1 cellular context compared by ENCODE assay signal in the genomic region with DNA sequence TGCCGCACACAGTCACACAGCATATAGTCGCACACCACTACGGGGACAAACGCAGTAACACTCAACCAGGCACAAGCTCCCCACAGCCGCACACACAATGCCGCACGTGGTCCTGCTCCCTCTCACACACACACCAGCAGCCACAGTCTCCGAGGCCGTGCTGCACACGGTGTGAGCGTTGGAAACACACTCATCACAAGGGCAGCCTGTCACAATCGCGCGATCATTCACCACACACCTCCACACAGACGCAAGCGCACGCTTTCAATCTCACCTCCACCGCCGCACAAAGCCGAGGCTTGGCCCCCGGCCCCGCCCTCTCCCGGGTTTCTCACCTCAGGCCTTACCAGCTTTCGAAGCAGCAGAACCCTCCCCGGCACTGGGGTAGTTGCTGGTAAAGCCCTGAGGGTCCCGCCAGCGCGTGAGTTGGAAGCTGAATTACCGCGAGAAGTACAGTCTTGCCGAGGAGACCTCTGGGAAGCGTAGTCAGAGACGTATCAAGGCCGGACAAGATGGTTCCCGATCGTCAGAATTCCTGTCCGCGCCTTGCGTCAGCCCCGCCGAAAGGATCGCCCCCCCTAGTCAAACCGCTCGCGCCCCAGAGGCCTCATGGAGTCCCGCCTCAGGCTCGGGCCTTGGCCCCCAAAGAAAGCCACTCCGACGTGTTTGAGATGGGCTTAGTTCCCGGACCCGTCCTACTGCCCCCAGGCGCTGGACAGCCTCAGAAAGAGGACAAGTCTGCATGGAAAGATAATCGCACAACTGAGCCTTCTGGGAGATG.
A peak's percentile ranks its signal among the peaks of the same experiment; 100 is the strongest.
TF ChIP-seq lines count a peak whose summit lies in the region.

A gene (minus strand): TSS at position 423 of the 781 bp plus-strand sequence. CDS start 13,004 bp downstream, outside the sequence.

TF ChIP-seq in K562, 482 proteins besides CTCF, POLR2A, EP300 and RAD21 (continued from another document and continues in another):
- TF ChIP-seq, protein P1, sequence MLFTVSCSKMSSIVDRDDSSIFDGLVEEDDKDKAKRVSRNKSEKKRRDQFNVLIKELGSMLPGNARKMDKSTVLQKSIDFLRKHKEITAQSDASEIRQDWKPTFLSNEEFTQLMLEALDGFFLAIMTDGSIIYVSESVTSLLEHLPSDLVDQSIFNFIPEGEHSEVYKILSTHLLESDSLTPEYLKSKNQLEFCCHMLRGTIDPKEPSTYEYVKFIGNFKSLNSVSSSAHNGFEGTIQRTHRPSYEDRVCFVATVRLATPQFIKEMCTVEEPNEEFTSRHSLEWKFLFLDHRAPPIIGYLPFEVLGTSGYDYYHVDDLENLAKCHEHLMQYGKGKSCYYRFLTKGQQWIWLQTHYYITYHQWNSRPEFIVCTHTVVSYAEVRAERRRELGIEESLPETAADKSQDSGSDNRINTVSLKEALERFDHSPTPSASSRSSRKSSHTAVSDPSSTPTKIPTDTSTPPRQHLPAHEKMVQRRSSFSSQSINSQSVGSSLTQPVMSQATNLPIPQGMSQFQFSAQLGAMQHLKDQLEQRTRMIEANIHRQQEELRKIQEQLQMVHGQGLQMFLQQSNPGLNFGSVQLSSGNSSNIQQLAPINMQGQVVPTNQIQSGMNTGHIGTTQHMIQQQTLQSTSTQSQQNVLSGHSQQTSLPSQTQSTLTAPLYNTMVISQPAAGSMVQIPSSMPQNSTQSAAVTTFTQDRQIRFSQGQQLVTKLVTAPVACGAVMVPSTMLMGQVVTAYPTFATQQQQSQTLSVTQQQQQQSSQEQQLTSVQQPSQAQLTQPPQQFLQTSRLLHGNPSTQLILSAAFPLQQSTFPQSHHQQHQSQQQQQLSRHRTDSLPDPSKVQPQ (CRISPR knock-in tag; IDR thresholded peaks at IDR 0.05; ENCODE audit: borderline replicate concordance) = no peak
- TF ChIP-seq ZNF174 (CRISPR knock-in tag; IDR thresholded peaks at IDR 0.05) (no peak), ZNF830 (CRISPR knock-in tag; IDR thresholded peaks at IDR 0.05) (no peak), KLF13 (tag; IDR thresholded peaks at IDR 0.05; ENCODE audit: borderline replicate concordance, low read depth) (0 out of 2 replicates have a peak, but pooled peaks have one; percentile 5), CC2D1A (IDR thresholded peaks at IDR 0.05) (0 out of 2 replicates have a peak, but pooled peaks have one; percentile 7), NONO (IDR thresholded peaks at IDR 0.05; ENCODE audit: low read depth in 2 of 2, low read length in 1 of 2) (no peak), NBN (IDR thresholded peaks at IDR 0.05; ENCODE audit: low read depth) (no peak), SMARCB1 (IDR thresholded peaks at IDR 0.05; ENCODE audit: insufficient read length, low read depth) (no peak), POLR2B (IDR thresholded peaks at IDR 0.05; ENCODE audit: low read depth, partially characterized antibody) (peak; percentile 65), ZNF146 (CRISPR knock-in tag; IDR thresholded peaks at IDR 0.05; ENCODE audit: unreplicated experiment) (no peak), SIN3B (IDR thresholded peaks at IDR 0.05; ENCODE audit: low read depth) (peak; percentile 12; the same call in 1 of the 2 replicates), LARP7 (IDR thresholded peaks at IDR 0.05) (peak; percentile 87; the same call in 1 of the 2 replicates), SRSF7 (optimal IDR thresholded peaks at IDR 0.05; ENCODE audit: low read depth, low read length) (no peak), CBX2 (IDR thresholded peaks at IDR 0.05; ENCODE audit: insufficient read depth, low read length, poor library complexity, severe bottlenecking) (no peak), RBFOX2 (IDR thresholded peaks at IDR 0.05; ENCODE audit: low read depth, low read length) (peak; percentile 97), ZNF57 (CRISPR knock-in tag; IDR thresholded peaks at IDR 0.05) (no peak), ZFX (CRISPR knock-in tag; IDR thresholded peaks at IDR 0.05) (peak; percentile 91), CREM (IDR thresholded peaks at IDR 0.05; ENCODE audit: low read depth) (peak; percentile 50), E2F3 (CRISPR knock-in tag; IDR thresholded peaks at IDR 0.05) (0 out of 2 replicates have a peak, but pooled peaks have one; percentile 32), PTTG1 (tag; IDR thresholded peaks at IDR 0.05; ENCODE audit: low read depth) (no peak), TOE1 (IDR thresholded peaks at IDR 0.05; ENCODE audit: borderline replicate concordance) (0 out of 2 replicates have a peak, but pooled peaks have one; percentile 55), TOE1 (CRISPR knock-in tag; IDR thresholded peaks at IDR 0.05; ENCODE audit: borderline replicate concordance, low read depth) (no peak), ZNF12 (CRISPR knock-in tag; IDR thresholded peaks at IDR 0.05) (peak; percentile 31; the same call in 1 of the 2 replicates), SMAD1 (IDR thresholded peaks at IDR 0.05; ENCODE audit: low read depth, low read length, partially characterized antibody) (peak; percentile 17), DACH1 (IDR thresholded peaks at IDR 0.05; ENCODE audit: partially characterized antibody) (no peak), RBBP5 (IDR thresholded peaks at IDR 0.05; ENCODE audit: borderline replicate concordance, insufficient read depth, low read length, poor library complexity, severe bottlenecking) (peak; percentile 85)
- TF ChIP-seq, protein P2, sequence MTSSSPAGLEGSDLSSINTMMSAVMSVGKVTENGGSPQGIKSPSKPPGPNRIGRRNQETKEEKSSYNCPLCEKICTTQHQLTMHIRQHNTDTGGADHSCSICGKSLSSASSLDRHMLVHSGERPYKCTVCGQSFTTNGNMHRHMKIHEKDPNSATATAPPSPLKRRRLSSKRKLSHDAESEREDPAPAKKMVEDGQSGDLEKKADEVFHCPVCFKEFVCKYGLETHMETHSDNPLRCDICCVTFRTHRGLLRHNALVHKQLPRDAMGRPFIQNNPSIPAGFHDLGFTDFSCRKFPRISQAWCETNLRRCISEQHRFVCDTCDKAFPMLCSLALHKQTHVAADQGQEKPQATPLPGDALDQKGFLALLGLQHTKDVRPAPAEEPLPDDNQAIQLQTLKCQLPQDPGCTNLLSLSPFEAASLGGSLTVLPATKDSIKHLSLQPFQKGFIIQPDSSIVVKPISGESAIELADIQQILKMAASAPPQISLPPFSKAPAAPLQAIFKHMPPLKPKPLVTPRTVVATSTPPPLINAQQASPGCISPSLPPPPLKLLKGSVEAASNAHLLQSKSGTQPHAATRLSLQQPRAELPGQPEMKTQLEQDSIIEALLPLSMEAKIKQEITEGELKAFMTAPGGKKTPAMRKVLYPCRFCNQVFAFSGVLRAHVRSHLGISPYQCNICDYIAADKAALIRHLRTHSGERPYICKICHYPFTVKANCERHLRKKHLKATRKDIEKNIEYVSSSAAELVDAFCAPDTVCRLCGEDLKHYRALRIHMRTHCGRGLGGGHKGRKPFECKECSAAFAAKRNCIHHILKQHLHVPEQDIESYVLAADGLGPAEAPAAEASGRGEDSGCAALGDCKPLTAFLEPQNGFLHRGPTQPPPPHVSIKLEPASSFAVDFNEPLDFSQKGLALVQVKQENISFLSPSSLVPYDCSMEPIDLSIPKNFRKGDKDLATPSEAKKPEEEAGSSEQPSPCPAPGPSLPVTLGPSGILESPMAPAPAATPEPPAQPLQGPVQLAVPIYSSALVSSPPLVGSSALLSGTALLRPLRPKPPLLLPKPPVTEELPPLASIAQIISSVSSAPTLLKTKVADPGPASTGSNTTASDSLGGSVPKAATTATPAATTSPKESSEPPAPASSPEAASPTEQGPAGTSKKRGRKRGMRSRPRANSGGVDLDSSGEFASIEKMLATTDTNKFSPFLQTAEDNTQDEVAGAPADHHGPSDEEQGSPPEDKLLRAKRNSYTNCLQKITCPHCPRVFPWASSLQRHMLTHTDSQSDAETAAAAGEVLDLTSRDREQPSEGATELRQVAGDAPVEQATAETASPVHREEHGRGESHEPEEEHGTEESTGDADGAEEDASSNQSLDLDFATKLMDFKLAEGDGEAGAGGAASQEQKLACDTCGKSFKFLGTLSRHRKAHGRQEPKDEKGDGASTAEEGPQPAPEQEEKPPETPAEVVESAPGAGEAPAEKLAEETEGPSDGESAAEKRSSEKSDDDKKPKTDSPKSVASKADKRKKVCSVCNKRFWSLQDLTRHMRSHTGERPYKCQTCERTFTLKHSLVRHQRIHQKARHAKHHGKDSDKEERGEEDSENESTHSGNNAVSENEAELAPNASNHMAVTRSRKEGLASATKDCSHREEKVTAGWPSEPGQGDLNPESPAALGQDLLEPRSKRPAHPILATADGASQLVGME (CRISPR knock-in tag; IDR thresholded peaks at IDR 0.05) = no peak
- TF ChIP-seq, protein P3, sequence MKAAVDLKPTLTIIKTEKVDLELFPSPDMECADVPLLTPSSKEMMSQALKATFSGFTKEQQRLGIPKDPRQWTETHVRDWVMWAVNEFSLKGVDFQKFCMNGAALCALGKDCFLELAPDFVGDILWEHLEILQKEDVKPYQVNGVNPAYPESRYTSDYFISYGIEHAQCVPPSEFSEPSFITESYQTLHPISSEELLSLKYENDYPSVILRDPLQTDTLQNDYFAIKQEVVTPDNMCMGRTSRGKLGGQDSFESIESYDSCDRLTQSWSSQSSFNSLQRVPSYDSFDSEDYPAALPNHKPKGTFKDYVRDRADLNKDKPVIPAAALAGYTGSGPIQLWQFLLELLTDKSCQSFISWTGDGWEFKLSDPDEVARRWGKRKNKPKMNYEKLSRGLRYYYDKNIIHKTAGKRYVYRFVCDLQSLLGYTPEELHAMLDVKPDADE (conservative IDR thresholded peaks at IDR 0.05; ENCODE audit: control insufficient read depth, low read depth, low read length) = peak; percentile 41; the same call in 1 of the 2 replicates
- TF ChIP-seq, protein P4, sequence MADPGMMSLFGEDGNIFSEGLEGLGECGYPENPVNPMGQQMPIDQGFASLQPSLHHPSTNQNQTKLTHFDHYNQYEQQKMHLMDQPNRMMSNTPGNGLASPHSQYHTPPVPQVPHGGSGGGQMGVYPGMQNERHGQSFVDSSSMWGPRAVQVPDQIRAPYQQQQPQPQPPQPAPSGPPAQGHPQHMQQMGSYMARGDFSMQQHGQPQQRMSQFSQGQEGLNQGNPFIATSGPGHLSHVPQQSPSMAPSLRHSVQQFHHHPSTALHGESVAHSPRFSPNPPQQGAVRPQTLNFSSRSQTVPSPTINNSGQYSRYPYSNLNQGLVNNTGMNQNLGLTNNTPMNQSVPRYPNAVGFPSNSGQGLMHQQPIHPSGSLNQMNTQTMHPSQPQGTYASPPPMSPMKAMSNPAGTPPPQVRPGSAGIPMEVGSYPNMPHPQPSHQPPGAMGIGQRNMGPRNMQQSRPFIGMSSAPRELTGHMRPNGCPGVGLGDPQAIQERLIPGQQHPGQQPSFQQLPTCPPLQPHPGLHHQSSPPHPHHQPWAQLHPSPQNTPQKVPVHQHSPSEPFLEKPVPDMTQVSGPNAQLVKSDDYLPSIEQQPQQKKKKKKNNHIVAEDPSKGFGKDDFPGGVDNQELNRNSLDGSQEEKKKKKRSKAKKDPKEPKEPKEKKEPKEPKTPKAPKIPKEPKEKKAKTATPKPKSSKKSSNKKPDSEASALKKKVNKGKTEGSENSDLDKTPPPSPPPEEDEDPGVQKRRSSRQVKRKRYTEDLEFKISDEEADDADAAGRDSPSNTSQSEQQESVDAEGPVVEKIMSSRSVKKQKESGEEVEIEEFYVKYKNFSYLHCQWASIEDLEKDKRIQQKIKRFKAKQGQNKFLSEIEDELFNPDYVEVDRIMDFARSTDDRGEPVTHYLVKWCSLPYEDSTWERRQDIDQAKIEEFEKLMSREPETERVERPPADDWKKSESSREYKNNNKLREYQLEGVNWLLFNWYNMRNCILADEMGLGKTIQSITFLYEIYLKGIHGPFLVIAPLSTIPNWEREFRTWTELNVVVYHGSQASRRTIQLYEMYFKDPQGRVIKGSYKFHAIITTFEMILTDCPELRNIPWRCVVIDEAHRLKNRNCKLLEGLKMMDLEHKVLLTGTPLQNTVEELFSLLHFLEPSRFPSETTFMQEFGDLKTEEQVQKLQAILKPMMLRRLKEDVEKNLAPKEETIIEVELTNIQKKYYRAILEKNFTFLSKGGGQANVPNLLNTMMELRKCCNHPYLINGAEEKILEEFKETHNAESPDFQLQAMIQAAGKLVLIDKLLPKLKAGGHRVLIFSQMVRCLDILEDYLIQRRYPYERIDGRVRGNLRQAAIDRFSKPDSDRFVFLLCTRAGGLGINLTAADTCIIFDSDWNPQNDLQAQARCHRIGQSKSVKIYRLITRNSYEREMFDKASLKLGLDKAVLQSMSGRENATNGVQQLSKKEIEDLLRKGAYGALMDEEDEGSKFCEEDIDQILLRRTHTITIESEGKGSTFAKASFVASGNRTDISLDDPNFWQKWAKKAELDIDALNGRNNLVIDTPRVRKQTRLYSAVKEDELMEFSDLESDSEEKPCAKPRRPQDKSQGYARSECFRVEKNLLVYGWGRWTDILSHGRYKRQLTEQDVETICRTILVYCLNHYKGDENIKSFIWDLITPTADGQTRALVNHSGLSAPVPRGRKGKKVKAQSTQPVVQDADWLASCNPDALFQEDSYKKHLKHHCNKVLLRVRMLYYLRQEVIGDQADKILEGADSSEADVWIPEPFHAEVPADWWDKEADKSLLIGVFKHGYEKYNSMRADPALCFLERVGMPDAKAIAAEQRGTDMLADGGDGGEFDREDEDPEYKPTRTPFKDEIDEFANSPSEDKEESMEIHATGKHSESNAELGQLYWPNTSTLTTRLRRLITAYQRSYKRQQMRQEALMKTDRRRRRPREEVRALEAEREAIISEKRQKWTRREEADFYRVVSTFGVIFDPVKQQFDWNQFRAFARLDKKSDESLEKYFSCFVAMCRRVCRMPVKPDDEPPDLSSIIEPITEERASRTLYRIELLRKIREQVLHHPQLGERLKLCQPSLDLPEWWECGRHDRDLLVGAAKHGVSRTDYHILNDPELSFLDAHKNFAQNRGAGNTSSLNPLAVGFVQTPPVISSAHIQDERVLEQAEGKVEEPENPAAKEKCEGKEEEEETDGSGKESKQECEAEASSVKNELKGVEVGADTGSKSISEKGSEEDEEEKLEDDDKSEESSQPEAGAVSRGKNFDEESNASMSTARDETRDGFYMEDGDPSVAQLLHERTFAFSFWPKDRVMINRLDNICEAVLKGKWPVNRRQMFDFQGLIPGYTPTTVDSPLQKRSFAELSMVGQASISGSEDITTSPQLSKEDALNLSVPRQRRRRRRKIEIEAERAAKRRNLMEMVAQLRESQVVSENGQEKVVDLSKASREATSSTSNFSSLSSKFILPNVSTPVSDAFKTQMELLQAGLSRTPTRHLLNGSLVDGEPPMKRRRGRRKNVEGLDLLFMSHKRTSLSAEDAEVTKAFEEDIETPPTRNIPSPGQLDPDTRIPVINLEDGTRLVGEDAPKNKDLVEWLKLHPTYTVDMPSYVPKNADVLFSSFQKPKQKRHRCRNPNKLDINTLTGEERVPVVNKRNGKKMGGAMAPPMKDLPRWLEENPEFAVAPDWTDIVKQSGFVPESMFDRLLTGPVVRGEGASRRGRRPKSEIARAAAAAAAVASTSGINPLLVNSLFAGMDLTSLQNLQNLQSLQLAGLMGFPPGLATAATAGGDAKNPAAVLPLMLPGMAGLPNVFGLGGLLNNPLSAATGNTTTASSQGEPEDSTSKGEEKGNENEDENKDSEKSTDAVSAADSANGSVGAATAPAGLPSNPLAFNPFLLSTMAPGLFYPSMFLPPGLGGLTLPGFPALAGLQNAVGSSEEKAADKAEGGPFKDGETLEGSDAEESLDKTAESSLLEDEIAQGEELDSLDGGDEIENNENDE (IDR thresholded peaks at IDR 0.05; ENCODE audit: low read depth, low read length) = no peak
- TF ChIP-seq, protein P5, sequence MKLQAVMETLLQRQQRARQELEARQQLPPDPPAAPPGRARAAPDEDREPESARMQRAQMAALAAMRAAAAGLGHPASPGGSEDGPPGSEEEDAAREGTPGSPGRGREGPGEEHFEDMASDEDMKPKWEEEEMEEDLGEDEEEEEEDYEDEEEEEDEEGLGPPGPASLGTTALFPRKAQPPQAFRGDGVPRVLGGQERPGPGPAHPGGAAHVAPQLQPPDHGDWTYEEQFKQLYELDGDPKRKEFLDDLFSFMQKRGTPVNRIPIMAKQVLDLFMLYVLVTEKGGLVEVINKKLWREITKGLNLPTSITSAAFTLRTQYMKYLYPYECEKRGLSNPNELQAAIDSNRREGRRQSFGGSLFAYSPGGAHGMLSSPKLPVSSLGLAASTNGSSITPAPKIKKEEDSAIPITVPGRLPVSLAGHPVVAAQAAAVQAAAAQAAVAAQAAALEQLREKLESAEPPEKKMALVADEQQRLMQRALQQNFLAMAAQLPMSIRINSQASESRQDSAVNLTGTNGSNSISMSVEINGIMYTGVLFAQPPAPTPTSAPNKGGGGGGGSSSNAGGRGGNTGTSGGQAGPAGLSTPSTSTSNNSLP (IDR thresholded peaks at IDR 0.05; ENCODE audit: borderline replicate concordance, low read depth, low read length) = no peak
